Comparison of ENCODE assay signal across 3 cellular contexts in genomic region chr1:225970592-225971157, GRCh38. TPM values are rescaled to one million over a fixed set of nuclear protein-coding genes. Genes with fewer than 3 reads are reported as not detected.
"Had no signal": no experiment of that assay in that cellular context is flagged by ENCODE, and none has a peak within 500 bp of the region (broad histone marks: within the 10 kb centered on the region; RNA-seq: fewer than 3 reads in every experiment).

No MANE protein-coding gene starts in this region.

RNA-seq across cellular contexts. Expression of gene LEFTY2, which starts 29.7 kb away (rescaled TPM):
- total RNA-seq: naive thymus-derived CD8-positive, alpha-beta T cell; natural killer cell treated with Interleukin-12 subunit alpha and Interleukin-12 subunit beta and Interleukin-15 and Interleukin-18, amount 100 ng/mL, for 72 hours; tibial nerve had no signal
